21 cellular contexts compared by ENCODE assay signal in the genomic region with DNA sequence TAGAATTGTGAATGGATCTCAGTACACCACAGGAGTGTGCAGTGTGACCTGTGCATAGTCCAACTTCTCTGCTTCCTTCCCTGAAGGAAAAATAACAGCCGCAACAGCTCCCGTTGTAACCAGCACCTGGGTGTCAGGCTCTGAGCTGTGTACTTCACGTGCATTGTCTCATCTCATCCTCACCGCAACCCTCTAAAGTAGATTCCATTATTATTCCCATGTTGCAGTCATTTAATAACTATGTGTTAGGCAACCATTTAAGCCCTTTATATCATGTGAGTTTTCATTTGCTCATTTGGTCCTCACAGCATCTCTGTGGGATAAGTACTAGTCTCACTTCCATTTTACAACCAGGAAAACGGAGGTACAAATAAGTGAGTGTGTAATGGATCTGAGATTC.
"Had no signal": no experiment of that assay in that cellular context is flagged by ENCODE, and none has a peak within 500 bp of the region (broad histone marks: within the 10 kb centered on the region; RNA-seq: fewer than 3 reads in every experiment).

No MANE protein-coding gene starts in this region.

- H3K9me3 ChIP-seq: colonic mucosa, neutrophil, sigmoid colon, stomach had no signal

- H3K4me1 Mint-ChIP-seq: immature natural killer cell had no signal

- H3K27me3 Mint-ChIP-seq: naive B cell had no signal

- DNase-seq: colonic mucosa; dermis blood vessel endothelial cell; erythroblast; glutamatergic neuron; immature natural killer cell; kidney; left cardiac atrium; left ventricle myocardium superior; mesendoderm; naive B cell; posterior cingulate gyrus; sigmoid colon; stimulated activated CD4-positive, alpha-beta T cell treated with anti-CD3 and anti-CD28 coated beads, Interleukin-12 subunit alpha, Interleukin-12 subunit beta, amount 100 ng/mL, for 4 hours; stimulated activated naive CD4-positive, alpha-beta T cell; trophoblast cell had no signal

- H3K27me3 ChIP-seq: colonic mucosa, gastroesophageal sphincter, neutrophil, right atrium auricular region, sigmoid colon, stomach had no signal

- H3K9me3 Mint-ChIP-seq: immature natural killer cell had no signal

- H3K36me3 Mint-ChIP-seq: naive B cell had no signal

- H3K4me3 Mint-ChIP-seq: immature natural killer cell, naive B cell had no signal

- H3K27ac ChIP-seq: colonic mucosa, gastroesophageal sphincter, neutrophil, right atrium auricular region, sigmoid colon, stomach had no signal

- ATAC-seq: gastroesophageal sphincter, left cardiac atrium, left ventricle myocardium superior had no signal

- H3K27ac Mint-ChIP-seq: immature natural killer cell had no signal

- H3K4me3 ChIP-seq: colonic mucosa, gastroesophageal sphincter, lung, right atrium auricular region, sigmoid colon, skin epidermis, stomach had no signal

- FAIRE-seq: kidney had no signal

- H3K4me1 ChIP-seq: colonic mucosa, gastroesophageal sphincter, right atrium auricular region had no signal

- H3K36me3 ChIP-seq: colonic mucosa, gastroesophageal sphincter, neutrophil, right atrium auricular region, sigmoid colon, stomach had no signal
